Comparison of ENCODE assay signal across 2 cellular contexts in genomic region chr7:76290847-76291345, GRCh38.
TF ChIP-seq lines count a peak whose summit lies in the region.

No MANE protein-coding gene starts in this region.

TF ChIP-seq in K562, 482 proteins besides CTCF, POLR2A, EP300 and RAD21:
- peak; percentile 33; the same call in 1 of the 2 replicates for TF ChIP-seq ZNF121 (CRISPR knock-in tag; conservative IDR thresholded peaks at IDR 0.05)

TF ChIP-seq in HepG2, 621 proteins besides CTCF, POLR2A, EP300 and RAD21:
- peak; percentile 59; the same call in 1 of the 2 replicates for TF ChIP-seq ZNF121 (CRISPR knock-in tag; IDR thresholded peaks at IDR 0.05)
TF ChIP-seq in HepG2: peak in this region for 1; not testable (repeated sequence) for 620.
